ENCODE assay signal across 13 cellular contexts in the genomic region with DNA sequence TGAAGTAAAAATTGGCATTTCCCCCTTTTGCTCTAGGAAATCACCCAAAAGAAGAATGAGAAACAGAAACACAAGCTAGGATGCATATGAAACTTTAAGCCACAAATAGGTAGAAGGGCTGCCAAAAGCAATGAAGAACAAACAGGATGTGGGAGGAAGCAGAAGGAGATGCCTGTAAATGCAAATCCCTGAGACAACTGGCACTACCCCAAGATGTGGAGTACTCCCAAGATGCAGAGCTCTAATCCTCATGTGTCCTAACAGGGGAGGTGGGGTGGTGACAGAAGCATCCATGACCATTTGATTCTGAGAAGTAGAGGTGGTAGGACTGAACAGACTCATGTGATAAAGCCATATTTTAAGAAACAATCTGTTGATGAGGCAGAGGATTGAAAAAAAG. TPM values are rescaled to one million over a fixed set of nuclear protein-coding genes. Genes with fewer than 3 reads are reported as not detected.
DNase-seq lines count a peak whose midpoint lies in the region; ATAC-seq, FAIRE-seq and TF ChIP-seq lines count a peak whose summit lies in the region.
"Had no signal": no experiment of that assay in that cellular context is flagged by ENCODE, and none has a peak within 500 bp of the region (broad histone marks: within the 10 kb centered on the region; RNA-seq: fewer than 3 reads in every experiment).

No MANE protein-coding gene starts in this region.

- no peak overlapping the region for H3K27ac ChIP-seq in K562 (ENCODE audit: extremely low read depth, low read depth, low read length)
- no peak overlapping the region for H3K27ac ChIP-seq in prostate gland
- H3K27ac ChIP-seq in mesendoderm (ENCODE audit: low read depth, low read length) = no peak overlapping the region
- H3K27ac ChIP-seq: 22Rv1, KMS-11, SJSA1 had no signal

- FAIRE-seq in K562 (lab: Jason Lieb, UNC) = no peak

- TF ChIP-seq POLR2A in K562 (conservative IDR thresholded peaks at IDR 0.05) = no peak
- no peak for TF ChIP-seq POLR2A in prostate gland (IDR thresholded peaks at IDR 0.05)

- TF ChIP-seq EP300 in K562 (IDR thresholded peaks at IDR 0.05; ENCODE audit: low read length) = no peak

- H2BK5ac ChIP-seq in mesendoderm (ENCODE audit: low read length) = no peak overlapping the region

- no peaks in the 10 kb centered on the region for H3K36me3 Mint-ChIP-seq in stimulated activated memory B cell treated with anti-CD40 and anti-IgM and Interleukin-4, amounts not matched to agents 10 μg/mL and 1 μg/mL and 100 μg/mL, for 72 hours

- H3K9me3 ChIP-seq in K562 (replicated peaks; ENCODE audit: control insufficient read depth, insufficient read depth, low read depth, low read length) = no peaks in the 10 kb centered on the region
- H3K9me3 ChIP-seq in prostate gland = no peaks in the 10 kb centered on the region
- H3K9me3 ChIP-seq: mucosa of descending colon, SJSA1 had no signal

- H2AK5ac ChIP-seq in mesendoderm (ENCODE audit: low read length) = no peak overlapping the region

- H3K9ac ChIP-seq in K562 (ENCODE audit: insufficient read depth in 1 of 2, low read depth in 2 of 2, low read length in 2 of 2) (no peak overlapping the region), mesendoderm (ENCODE audit: low read length) (no peak overlapping the region)
- H3K9ac ChIP-seq: KMS-11 had no signal

- H4K8ac ChIP-seq in mesendoderm (ENCODE audit: low read depth, low read length) = no peak overlapping the region

- no peak for ATAC-seq in K562
- ATAC-seq in stimulated activated memory B cell treated with anti-CD40 and anti-IgM and Interleukin-4, amounts not matched to agents 10 μg/mL and 1 μg/mL and 100 μg/mL, for 72 hours = no peak
- ATAC-seq: mucosa of descending colon had no signal

- no TSS peak for BruUV-seq in K562 (replicated peaks; lab: Mats Ljungman, UMichigan)

- H4K5ac ChIP-seq in mesendoderm (ENCODE audit: low read length) = no peak overlapping the region

- H3K79me2 ChIP-seq in K562 (ENCODE audit: control insufficient read depth, insufficient read depth, low read length) (no peaks in the 10 kb centered on the region), mesendoderm (ENCODE audit: control insufficient read depth, insufficient read depth, low read length) (no peaks in the 10 kb centered on the region)

- H2BK120ac ChIP-seq in mesendoderm (ENCODE audit: low read depth, low read length) = no peak overlapping the region

- peak overlapping the region; percentile 11; the same call in 1 of the 2 replicates for H2AFZ ChIP-seq in K562 (ENCODE audit: low read depth, low read length)

- no peak overlapping the region for H3K4ac ChIP-seq in mesendoderm (ENCODE audit: low read depth, low read length)

- H3K18ac ChIP-seq in mesendoderm (ENCODE audit: low read length) = no peak overlapping the region

- no peak for TF ChIP-seq RAD21 in K562 (CRISPR knock-in tag; conservative IDR thresholded peaks at IDR 0.05 in 1 of 2, IDR thresholded peaks at IDR 0.05 in 1 of 2)

- H3K9me1 ChIP-seq in K562 (ENCODE audit: control insufficient read depth, insufficient read depth, low read length) = no peaks in the 10 kb centered on the region

- POLR2A ChIA-PET in K562 (lab: Yijun Ruan, JAX) = no interaction called here

- no peaks in the 10 kb centered on the region for H4K20me1 ChIP-seq in K562 (replicated peaks; ENCODE audit: control insufficient read depth, insufficient read depth, low read length)

- DNase-seq in NCI-H2196 (lab: John Stamatoyannopoulos, UW; ENCODE audit: unreplicated experiment) = peak; percentile 3
- DNase-seq in NCI-H2196 treated with DMSO at 0.1 percent for 48 hours (lab: John Stamatoyannopoulos, UW; ENCODE audit: unreplicated experiment) = no peak
- DNase-seq in M059J (ENCODE audit: low read depth) = peak; percentile 82
- no peak for DNase-seq in K562 (ENCODE audit: extremely low read depth in 1 of 4, low spot score in 3 of 4)
- peak; percentile 69 for DNase-seq in prostate gland (ENCODE audit: low spot score)
- DNase-seq in mesendoderm = no peak
- no peak for DNase-seq in OCI-M1 (lab: John Stamatoyannopoulos, UW)
- DNase-seq: effector memory CD4-positive, alpha-beta T cell had no signal

- H3K56ac ChIP-seq in mesendoderm (ENCODE audit: low read length) = no peak overlapping the region

- intact Hi-C loops in K562 (cut with micrococcal nuclease) (no loop called here), prostate gland (cut with DNase I) (no loop called here)

- H3K4me2 ChIP-seq in K562 (ENCODE audit: insufficient read depth, low read length) = no peak overlapping the region
- no peak overlapping the region for H3K4me2 ChIP-seq in mesendoderm (ENCODE audit: low read length)
- H3K4me2 ChIP-seq: KMS-11 had no signal

- in situ Hi-C loops in K562 (cut with MboI) = no loop called here

- H2BK15ac ChIP-seq in mesendoderm (replicated peaks; ENCODE audit: low read depth) = no peak overlapping the region

- H3K4me1 Mint-ChIP-seq in stimulated activated memory B cell treated with anti-CD40 and anti-IgM and Interleukin-4, amounts not matched to agents 10 μg/mL and 1 μg/mL and 100 μg/mL, for 72 hours = no peaks in the 10 kb centered on the region

- H3K4me1 ChIP-seq in K562 (replicated peaks in 1 of 2; ENCODE audit: control insufficient read depth in 2 of 2, insufficient read depth in 2 of 2, low read length in 2 of 2) (no peaks in the 10 kb centered on the region; a peak in 1 of 5 replicates), prostate gland (replicated peaks) (no peaks in the 10 kb centered on the region), mesendoderm (ENCODE audit: control insufficient read depth, low read depth, low read length) (no peaks in the 10 kb centered on the region)

- CTCF ChIA-PET in K562 (lab: Yijun Ruan, JAX; ENCODE audit: low intra/inter-chr PET ratio) = no interaction called here

- H3K79me1 ChIP-seq in mesendoderm (ENCODE audit: low read length) = no peaks in the 10 kb centered on the region

- no peaks in the 10 kb centered on the region for H3K27me3 ChIP-seq in K562 (ENCODE audit: control insufficient read depth in 2 of 2, insufficient read depth in 2 of 2, low read length in 2 of 2)
- no peaks in the 10 kb centered on the region for H3K27me3 ChIP-seq in prostate gland (replicated peaks; ENCODE audit: insufficient read depth)
- H3K27me3 ChIP-seq in mesendoderm (ENCODE audit: insufficient read depth, low read length, poor library complexity) = no peaks in the 10 kb centered on the region
- H3K27me3 ChIP-seq: SJSA1 had no signal

- H3K9me3 Mint-ChIP-seq in stimulated activated memory B cell treated with anti-CD40 and anti-IgM and Interleukin-4, amounts not matched to agents 10 μg/mL and 1 μg/mL and 100 μg/mL, for 72 hours = no peaks in the 10 kb centered on the region

- H3K27ac Mint-ChIP-seq in stimulated activated memory B cell treated with anti-CD40 and anti-IgM and Interleukin-4, amounts not matched to agents 10 μg/mL and 1 μg/mL and 100 μg/mL, for 72 hours = no peak overlapping the region

- TF ChIP-seq CTCF in K562 (IDR thresholded peaks at IDR 0.05 in 2 of 3, conservative IDR thresholded peaks at IDR 0.05 in 1 of 3; ENCODE audit: insufficient read depth in 2 of 3, low read depth in 1 of 3, low read length in 3 of 3) = no peak
- TF ChIP-seq CTCF in prostate gland (IDR thresholded peaks at IDR 0.05) = no peak

- no peaks in the 10 kb centered on the region for H3K27me3 Mint-ChIP-seq in stimulated activated memory B cell treated with anti-CD40 and anti-IgM and Interleukin-4, amounts not matched to agents 10 μg/mL and 1 μg/mL and 100 μg/mL, for 72 hours

- H3K4me3 Mint-ChIP-seq in stimulated activated memory B cell treated with anti-CD40 and anti-IgM and Interleukin-4, amounts not matched to agents 10 μg/mL and 1 μg/mL and 100 μg/mL, for 72 hours = no peak overlapping the region

- H3K36me3 ChIP-seq in K562 (ENCODE audit: control insufficient read depth, insufficient read depth, low read length) (no peaks in the 10 kb centered on the region), prostate gland (no peaks in the 10 kb centered on the region), mesendoderm (ENCODE audit: control insufficient read depth, insufficient read depth, low read length) (no peaks in the 10 kb centered on the region)
- H3K36me3 ChIP-seq: SJSA1 had no signal

- H3K4me3 ChIP-seq in K562 = no peak overlapping the region
- no peak overlapping the region for H3K4me3 ChIP-seq in prostate gland
- no peak overlapping the region for H3K4me3 ChIP-seq in mesendoderm (ENCODE audit: low read length)
- H3K4me3 ChIP-seq: mucosa of descending colon, SJSA1 had no signal

- no peak overlapping the region for H3K23ac ChIP-seq in mesendoderm (ENCODE audit: low read length)

RNA-seq across cellular contexts. Expression of gene ZNF280D, which starts 31.9 kb away (rescaled TPM):
- 14.4 and 15.3 TPM in 2 replicates for total RNA-seq in M059J (2014; rRNA removed; shearing (Covaris generic))
- total RNA-seq in K562 (2011; cell fraction: chromatin; rRNA removed; ENCODE audit: low replicate concordance) = 19.1 and 52.2 TPM in 2 replicates
- total RNA-seq in K562 (2011; cell fraction: nucleolus; rRNA removed) = 7.8 and 14.2 TPM in 2 replicates
- total RNA-seq in K562 (2011; cell fraction: nucleoplasm; rRNA removed) = 29.7 and 45.3 TPM in 2 replicates
- total RNA-seq in K562 (2014; rRNA removed) (8.3 and 10.0 TPM in 2 replicates), K562 (2014; rRNA removed; fragmentation: Illumina TruSeq; extraction: Trizol) (21.8 and 25.5 TPM in 2 replicates), K562 (2015; rRNA removed; fragmentation: Illumina TruSeq; extraction: Trizol) (17.4 and 18.4 TPM in 2 replicates), K562 (2021) (18.6 and 22.0 TPM in 2 replicates), prostate gland (10 to 100 TPM; 35.1 to 44.2 TPM)
- polyA plus RNA-seq in K562 (2011; rRNA removed) (16.1 and 18.9 TPM in 2 replicates), K562 (2014; fragmentation: Illumina TruSeq; extraction: Trizol) (16.1 and 18.3 TPM in 2 replicates), K562 (2014; fragmentation: Nextera tagmentation; extraction: Ambion mirVana) (10 to 100 TPM; 10.2 to 12.1 TPM), K562 (2014; rRNA removed) (16.3 and 19.1 TPM in 2 replicates)
- polyA plus RNA-seq in K562 (2011; cell fraction: cytosol; rRNA removed) = 2.8 and 6.9 TPM in 2 replicates
- 9.7 and 16.2 TPM in 2 replicates for polyA plus RNA-seq in K562 (2011; cell fraction: nucleus; rRNA removed)
- polyA plus RNA-seq in K562 (2012) = 11.2 and 14.9 TPM in 2 replicates
- 20.2 and 25.8 TPM in 2 replicates for polyA minus RNA-seq in K562 (2011; rRNA and poly(A)+ RNA removed)
- 4.1 and 7.2 TPM in 2 replicates for polyA minus RNA-seq in K562 (2011; cell fraction: cytosol; rRNA and poly(A)+ RNA removed)
- 10.9 and 32.7 TPM in 2 replicates for polyA minus RNA-seq in K562 (2011; cell fraction: nucleus; rRNA and poly(A)+ RNA removed)
- polyA plus RNA-seq in mesendoderm (2013, experiment 1 of 2) = 15.2 TPM
- polyA plus RNA-seq in mesendoderm (2013, experiment 2 of 2) = 14.3 TPM

Comparison
In these comparisons a context has a peak if more than half of its experiments do, and no peak if none do; other contexts are left out.
1. DNase-seq: peak in NCI-H2196 (single experiment), M059J (single experiment) and prostate gland (single experiment); none in NCI-H2196 treated with DMSO at 0.1 percent for 48 hours (single experiment), K562 (0 of 4), mesendoderm (single experiment) and OCI-M1 (single experiment).